ENCODE assay signal across 8 cellular contexts in the genomic region with DNA sequence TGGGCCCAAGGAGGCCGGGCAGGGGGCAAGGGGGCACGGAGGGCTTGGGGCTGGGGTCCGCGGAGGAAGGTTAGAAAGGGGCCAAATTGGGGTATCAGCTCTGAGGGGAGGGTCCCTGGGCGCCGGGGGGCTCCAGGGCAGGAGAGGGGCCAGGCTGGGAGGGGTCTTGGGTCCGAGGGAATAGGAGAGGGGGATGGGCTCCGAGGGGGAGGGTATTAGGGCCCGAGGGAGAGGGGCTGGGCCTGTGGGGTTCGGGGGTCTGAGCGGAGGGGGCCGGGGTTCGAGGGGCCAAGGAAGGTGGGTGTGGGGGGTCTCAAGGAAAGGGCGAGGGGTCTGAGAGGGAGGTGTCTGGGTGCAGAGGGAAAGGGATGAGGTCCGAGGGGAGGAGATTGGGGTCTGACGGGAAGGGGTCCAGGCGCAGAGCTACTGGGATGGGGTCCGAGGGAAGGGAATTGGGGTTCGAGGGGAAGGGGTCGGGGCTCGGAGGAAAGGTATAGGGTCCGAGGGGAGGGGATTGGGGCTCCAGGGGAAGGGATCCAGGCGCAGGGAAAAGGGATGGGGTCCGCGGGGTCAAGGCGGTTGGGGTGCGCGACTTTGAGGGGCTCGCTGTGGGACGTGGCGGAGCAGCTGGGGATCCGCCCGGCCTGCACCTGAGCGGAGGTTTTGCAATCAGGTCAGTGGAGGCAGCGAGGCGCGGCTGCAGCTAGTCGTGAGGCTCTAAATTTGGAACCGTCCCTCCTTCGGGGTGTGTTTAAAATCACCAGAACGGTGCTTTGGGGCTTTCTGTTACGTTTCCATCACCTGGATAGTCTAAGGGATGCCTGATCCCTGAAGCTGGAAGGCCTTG. TPM values are rescaled to one million over a fixed set of nuclear protein-coding genes. Genes with fewer than 3 reads are reported as not detected.
DNase-seq lines count a peak whose midpoint lies in the region; ATAC-seq and TF ChIP-seq lines count a peak whose summit lies in the region.

No MANE protein-coding gene starts in this region.

- H3K36me3 ChIP-seq in body of pancreas (replicated peaks in 1 of 2; ENCODE audit: insufficient read depth in 1 of 2, low read depth in 2 of 2) = no peaks in the 10 kb centered on the region
- no peaks in the 10 kb centered on the region for H3K36me3 ChIP-seq in right lobe of liver
- H3K36me3 ChIP-seq in tibial nerve = no peaks in the 10 kb centered on the region

- peak; percentile 7 for DNase-seq in stimulated activated CD4-positive, alpha-beta T cell treated with anti-CD3 and anti-CD28 coated beads, Interleukin-1b, Interleukin-23, amount 100 ng/mL, for 48 hours
- DNase-seq in stimulated activated CD4-positive, alpha-beta T cell treated with anti-CD3 and anti-CD28 coated beads, Interleukin-2, amount 100 ng/mL, for 48 hours = no peak
- DNase-seq in body of pancreas (peak; percentile 15 to 33 (median 28)), right lobe of liver (peak in 2 of 3 donors; percentile 52 to 54), tibial nerve (ENCODE audit: low spot score in 2 of 2) (no peak), GOT3 (lab: John Stamatoyannopoulos, UW) (no peak), NCI-H1930 (lab: John Stamatoyannopoulos, UW) (no peak)

- ATAC-seq in body of pancreas = peak; percentile 3
- ATAC-seq in right lobe of liver = peak in 2 of 4 donors; percentile 2 to 3
- ATAC-seq in HG02678 (IDR thresholded peaks at IDR 0.05; ENCODE audit: unreplicated experiment) = no peak

- peak overlapping the region; percentile 84 to 98 for H3K4me3 ChIP-seq in body of pancreas
- peak overlapping the region; percentile 71 to 82 (median 73) for H3K4me3 ChIP-seq in right lobe of liver
- peak overlapping the region; percentile 91 to 98 (median 96) for H3K4me3 ChIP-seq in tibial nerve

- TF ChIP-seq POLR2A in body of pancreas (IDR thresholded peaks at IDR 0.05) (no peak), right lobe of liver (IDR thresholded peaks at IDR 0.05) (no peak), tibial nerve (IDR thresholded peaks at IDR 0.05) (no peak)

- H3K9me3 ChIP-seq in body of pancreas = no peaks in the 10 kb centered on the region
- H3K9me3 ChIP-seq in right lobe of liver = no peaks in the 10 kb centered on the region
- H3K9me3 ChIP-seq in tibial nerve = no peaks in the 10 kb centered on the region

- H3K4me1 ChIP-seq in body of pancreas (peaks cover 34% of the 10 kb centered on the region), right lobe of liver (peaks cover 0 to 20% (median 0%) of the 10 kb centered on the region in 4 donors), tibial nerve (peaks cover 0 to 45% (median 20%) of the 10 kb centered on the region in 4 donors)

- no peak for TF ChIP-seq EP300 in tibial nerve (IDR thresholded peaks at IDR 0.05)

- TF ChIP-seq CTCF in body of pancreas (IDR thresholded peaks at IDR 0.05) (no peak), right lobe of liver (IDR thresholded peaks at IDR 0.05) (no peak), tibial nerve (IDR thresholded peaks at IDR 0.05) (no peak)

- H3K27me3 ChIP-seq in body of pancreas (no peaks in the 10 kb centered on the region), right lobe of liver (no peaks in the 10 kb centered on the region), tibial nerve (no peaks in the 10 kb centered on the region)

- WGBS in body of pancreas, 2 donors = 1% methylated on average over 30 to 40 of the region's 42 CpGs
- WGBS in right lobe of liver (ENCODE audit: insufficient coverage, low coverage, low lambda C conversion rate, missing lambda C conversion rate) = 7% methylated on average over 40 of the region's 42 CpGs
- WGBS in tibial nerve, 2 donors = 4% methylated on average over 39 to 42 of the region's 42 CpGs

- intact Hi-C loops in body of pancreas (cut with DNase I) = no loop called here
- intact Hi-C loops in right lobe of liver (cut with DNase I) = no loop called here

- H3K27ac ChIP-seq in body of pancreas (peak overlapping the region; percentile 85 to 90 (median 85)), right lobe of liver (peak overlapping the region in 1 of 3 donors; percentile 73), tibial nerve (peak overlapping the region; percentile 65 to 94 (median 88))

RNA-seq across cellular contexts. Expression of gene CTTN, which starts 0.7 kb away (rescaled TPM):
- total RNA-seq in body of pancreas (100 to 1,000 TPM; 126 to 197 TPM), right lobe of liver (10 to 100 TPM; 63.6 to 90.8 (median 78.5) TPM), tibial nerve (100 to 1,000 TPM; 253 to 417 (median 342) TPM)

Comparison
In these comparisons a context has a peak if more than half of its experiments do, and no peak if none do; other contexts are left out.
1. DNase-seq: peak in stimulated activated CD4-positive, alpha-beta T cell treated with anti-CD3 and anti-CD28 coated beads, Interleukin-1b, Interleukin-23, amount 100 ng/mL, for 48 hours (single experiment), body of pancreas (4 of 4) and right lobe of liver (2 of 3); none in stimulated activated CD4-positive, alpha-beta T cell treated with anti-CD3 and anti-CD28 coated beads, Interleukin-2, amount 100 ng/mL, for 48 hours (0 of 2), tibial nerve (0 of 2), GOT3 (single experiment) and NCI-H1930 (0 of 2).
2. Peak in every context shown above with its lines, with median percentiles within 50 percentile points of each other: H3K4me3 ChIP-seq.